8 cellular contexts compared by ENCODE assay signal in genomic region chr11:62677709-62678108, GRCh38. TPM values are rescaled to one million over a fixed set of nuclear protein-coding genes. Genes with fewer than 3 reads are reported as not detected.
DNase-seq lines count a peak whose midpoint lies in the region; ATAC-seq and TF ChIP-seq lines count a peak whose summit lies in the region.

No MANE protein-coding gene starts in this region.

- CTCF ChIA-PET in RWPE1 (lab: Yijun Ruan, JAX): no interaction called here

- H3K9me3 ChIP-seq in psoas muscle: no peaks in the 10 kb centered on the region

- H3K36me3 ChIP-seq in psoas muscle (ENCODE audit: insufficient read depth in 1 of 2, low read depth in 1 of 2): peaks cover 6 to 53% of the 10 kb centered on the region in 2 donors

- no peak for ATAC-seq in psoas muscle
- no peak for ATAC-seq in GM21619 (IDR thresholded peaks at IDR 0.05; ENCODE audit: unreplicated experiment)
- ATAC-seq in GM21717 (IDR thresholded peaks at IDR 0.05; ENCODE audit: unreplicated experiment): no peak

- DNase-seq in RWPE1 (ENCODE audit: low spot score) (no peak), epithelial cell of esophagus (ENCODE audit: low read depth) (no peak), psoas muscle (no peak), iPS-NIHi7 (ENCODE audit: extremely low spot score) (no peak), NCI-H1105 (lab: John Stamatoyannopoulos, UW) (no peak)

- H3K27ac ChIP-seq in RWPE1: peak overlapping the region; percentile 88
- peak overlapping the region; percentile 91 for H3K27ac ChIP-seq in psoas muscle

- H3K4me3 ChIP-seq in GM12875 (ENCODE audit: low read depth, low read length) (peak overlapping the region; percentile 86), epithelial cell of esophagus (ENCODE audit: low read length) (peak overlapping the region; percentile 92), psoas muscle (peak overlapping the region; percentile 87)

- TF ChIP-seq CTCF in GM12875 (IDR thresholded peaks at IDR 0.05; ENCODE audit: borderline replicate concordance, insufficient read depth, low read depth, low read length) (no peak), RWPE1 (conservative IDR thresholded peaks at IDR 0.05; ENCODE audit: low read depth) (no peak), epithelial cell of esophagus (IDR thresholded peaks at IDR 0.05; ENCODE audit: insufficient read depth, low read depth, low read length, missing control alignments) (no peak), psoas muscle (IDR thresholded peaks at IDR 0.05) (no peak)

- POLR2A ChIA-PET in RWPE1 (lab: Yijun Ruan, JAX; ENCODE audit: low non-redundant PET): interaction anchor here (1.5 kb wide), 1 partner anchor 13 kb away, joined by 4 read pairs; the partner anchor contains the start of genes C11orf98 and CSKMT

- no peaks in the 10 kb centered on the region for H3K27me3 ChIP-seq in psoas muscle (ENCODE audit: insufficient read depth in 3 of 3, low read length in 2 of 3)

- H3K4me1 ChIP-seq in psoas muscle: peaks cover 39% of the 10 kb centered on the region

- intact Hi-C loops in psoas muscle (cut with DNase I): no loop called here

- 63 to 75% (median 70%) methylated on average over 15 of the region's 15 CpGs for WGBS in psoas muscle, 3 donors

RNA-seq across cellular contexts. Expression of gene UBXN1, which starts 1.2 kb away (rescaled TPM):
- 100 to 1,000 TPM; 102 to 204 (median 149) TPM for total RNA-seq in psoas muscle
- 100 to 1,000 TPM; 225 to 376 (median 295) TPM for polyA plus RNA-seq in psoas muscle

RNA-seq across cellular contexts. Expression of gene LBHD1, which starts 5.6 kb away (rescaled TPM):
- 1 to 10 TPM in 3 of 4 donors, under 1 TPM in 1; 0.74 to 3.2 (median 1.9) TPM for total RNA-seq in psoas muscle
- polyA plus RNA-seq in psoas muscle: 1 to 10 TPM in 2 of 3 donors, under 1 TPM in 1; 0.98 to 3.6 (median 1.6) TPM

RNA-seq across cellular contexts. Expression of gene UQCC3, which starts 6.2 kb away (rescaled TPM):
- total RNA-seq in psoas muscle: 1 to 10 TPM; 5.2 to 8.8 (median 7.1) TPM
- 10 to 100 TPM in 1 of 3 donors, 1 to 10 TPM in 2; 6.4 to 16.5 (median 8.6) TPM for polyA plus RNA-seq in psoas muscle

RNA-seq across cellular contexts. Expression of gene LRRN4CL, which starts 11.6 kb away (rescaled TPM):
- total RNA-seq in psoas muscle: 1 to 10 TPM; 2.4 to 4.8 (median 3.8) TPM
- 1 to 10 TPM; 1.8 to 3.7 (median 2.8) TPM for polyA plus RNA-seq in psoas muscle

RNA-seq across cellular contexts. Expression of gene CSKMT, which starts 12.6 kb away (rescaled TPM):
- total RNA-seq in psoas muscle: 10 to 100 TPM in 2 of 4 donors, 1 to 10 TPM in 2; 3.8 to 12.8 (median 9.4) TPM
- 10 to 100 TPM in 1 of 3 donors, 1 to 10 TPM in 2; 4.8 to 11.4 (median 7.8) TPM for polyA plus RNA-seq in psoas muscle
